8 cellular contexts compared by ENCODE assay signal in the genomic region with DNA sequence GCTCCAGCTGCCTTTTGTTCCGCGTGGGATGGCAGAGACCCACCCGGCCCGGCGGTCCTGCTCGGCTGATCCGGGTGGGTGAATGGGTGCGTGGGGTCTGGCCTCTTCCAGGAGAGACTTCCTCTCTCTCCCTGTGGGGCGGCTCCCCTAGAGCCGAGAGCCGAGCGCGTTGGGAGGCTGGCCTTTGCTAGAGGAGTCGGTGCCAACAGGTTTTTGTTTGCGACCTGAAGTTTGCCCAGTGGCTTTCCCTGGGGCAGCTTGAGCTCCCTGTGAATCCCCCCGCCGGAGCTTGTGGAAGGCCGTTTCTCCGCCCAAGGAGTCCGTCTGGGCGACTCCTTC. TPM values are rescaled to one million over a fixed set of nuclear protein-coding genes. Genes with fewer than 3 reads are reported as not detected.
DNase-seq lines count a peak whose midpoint lies in the region; ATAC-seq and TF ChIP-seq lines count a peak whose summit lies in the region.

No MANE protein-coding gene starts in this region.

- peak overlapping the region; percentile 81 to 82 for H3K4me3 Mint-ChIP-seq in effector memory CD8-positive, alpha-beta T cell
- peak overlapping the region; percentile 91 for H3K4me3 Mint-ChIP-seq in mesothelial cell of epicardium

- H3K27ac Mint-ChIP-seq in effector memory CD8-positive, alpha-beta T cell: peak overlapping the region; percentile 57 to 81
- peak overlapping the region; percentile 92 for H3K27ac Mint-ChIP-seq in mesothelial cell of epicardium

- ATAC-seq in effector memory CD8-positive, alpha-beta T cell (replicated peaks): no peak

- WGBS in tibial nerve, 2 donors: 2 to 4% methylated on average over 12 to 18 of the region's 21 CpGs

- no peaks in the 10 kb centered on the region for H3K9me3 ChIP-seq in tibial nerve

- H3K4me1 ChIP-seq in tibial nerve: peaks cover 0 to 34% (median 7%) of the 10 kb centered on the region in 4 donors

- H3K36me3 ChIP-seq in tibial nerve: no peaks in the 10 kb centered on the region

- no peaks in the 10 kb centered on the region for H3K27me3 ChIP-seq in tibial nerve

- TF ChIP-seq EP300 in tibial nerve (IDR thresholded peaks at IDR 0.05): peak in 1 of 2 donors; percentile 11

- no peaks in the 10 kb centered on the region for H3K9me3 Mint-ChIP-seq in effector memory CD8-positive, alpha-beta T cell
- H3K9me3 Mint-ChIP-seq in mesothelial cell of epicardium: no peaks in the 10 kb centered on the region

- TF ChIP-seq CTCF in mesothelial cell of epicardium (IDR thresholded peaks at IDR 0.05; ENCODE audit: unreplicated experiment) (no peak), tibial nerve (IDR thresholded peaks at IDR 0.05) (no peak)

- peak overlapping the region; percentile 82 to 96 (median 84) for H3K27ac ChIP-seq in tibial nerve

- no peak for TF ChIP-seq POLR2A in tibial nerve (IDR thresholded peaks at IDR 0.05)

- peaks cover 5 to 9% of the 10 kb centered on the region in 2 donors for H3K4me1 Mint-ChIP-seq in effector memory CD8-positive, alpha-beta T cell (ENCODE audit: low read depth in 2 of 2)
- peaks cover 23% of the 10 kb centered on the region for H3K4me1 Mint-ChIP-seq in mesothelial cell of epicardium

- H3K27me3 Mint-ChIP-seq in effector memory CD8-positive, alpha-beta T cell: no peaks in the 10 kb centered on the region
- no peaks in the 10 kb centered on the region for H3K27me3 Mint-ChIP-seq in mesothelial cell of epicardium (ENCODE audit: low read depth)

- peak overlapping the region; percentile 72 to 100 (median 88) for H3K4me3 ChIP-seq in tibial nerve

- DNase-seq in activated T-cell treated with anti-CD3 and anti-CD28 coated beads for 1 hour (ENCODE audit: low read depth) (peak; percentile 1), activated T-cell treated with anti-CD3 and anti-CD28 coated beads for 4 hours (no peak), SK-N-DZ (ENCODE audit: low spot score) (peak; percentile 32), mesothelial cell of epicardium (ENCODE audit: low spot score in 2 of 2, unreplicated experiment in 2 of 2) (peak in 1 of 2 experiments; percentile 42), tibial nerve (ENCODE audit: low spot score in 2 of 2) (peak in 1 of 2 donors; percentile 28), GM19240 (ENCODE audit: insufficient read length, low spot score) (no peak)
- no peak for DNase-seq in effector memory CD8-positive, alpha-beta T cell
- no peak for DNase-seq in central memory CD4-positive, alpha-beta T cell

- H3K36me3 Mint-ChIP-seq in effector memory CD8-positive, alpha-beta T cell (ENCODE audit: insufficient read depth): no peaks in the 10 kb centered on the region
- H3K36me3 Mint-ChIP-seq in mesothelial cell of epicardium: peaks cover 8% of the 10 kb centered on the region

RNA-seq across cellular contexts. Expression of gene EPN2, which starts 1.0 kb away (rescaled TPM):
- polyA plus RNA-seq in SK-N-DZ (2014; cell fraction: cytosol; rRNA removed): 24.2 and 32.2 TPM in 2 replicates
- polyA plus RNA-seq in SK-N-DZ (2014; cell fraction: nucleus; rRNA removed): 29.0 and 43.9 TPM in 2 replicates
- total RNA-seq in mesothelial cell of epicardium (68.3 to 76.7 TPM (median 70.2 TPM) in 3 replicates), tibial nerve (100 to 1,000 TPM in 3 of 4 donors, 10 to 100 TPM in 1; 92.7 to 141 (median 119) TPM)

Comparison
In these comparisons a context has a peak if more than half of its experiments do, and no peak if none do; other contexts are left out.
1. DNase-seq: peak in activated T-cell treated with anti-CD3 and anti-CD28 coated beads for 1 hour (single experiment) and SK-N-DZ (single experiment); none in activated T-cell treated with anti-CD3 and anti-CD28 coated beads for 4 hours (single experiment), effector memory CD8-positive, alpha-beta T cell (0 of 3), central memory CD4-positive, alpha-beta T cell (single experiment) and GM19240 (single experiment).